10 cellular contexts compared by ENCODE assay signal in the genomic region with DNA sequence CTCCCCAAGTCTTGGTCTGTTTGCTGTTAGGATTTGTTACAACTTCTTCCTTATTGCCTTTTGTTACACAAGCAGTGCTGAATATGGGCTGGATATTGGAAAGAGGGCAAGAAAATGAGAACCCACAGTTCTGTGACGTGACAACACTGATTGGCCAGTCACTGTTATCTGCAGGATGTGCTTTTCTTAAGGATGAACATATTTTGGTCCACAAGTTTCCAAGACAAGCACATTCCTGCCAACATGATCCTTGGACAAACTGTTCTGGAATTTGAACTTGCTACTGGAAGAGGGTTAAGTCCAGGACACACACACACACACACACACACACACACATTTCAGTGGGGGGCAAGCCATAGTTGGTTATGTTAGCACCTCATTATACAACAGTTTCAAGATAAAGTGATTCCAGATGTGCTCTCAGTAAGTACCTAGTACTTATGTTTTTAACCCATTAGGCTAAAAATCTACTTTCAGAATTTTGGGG. TPM values are rescaled to one million over a fixed set of nuclear protein-coding genes. Genes with fewer than 3 reads are reported as not detected.
A peak's percentile ranks its signal among the peaks of the same experiment; 100 is the strongest.
DNase-seq lines count a peak whose midpoint lies in the region; ATAC-seq, FAIRE-seq and TF ChIP-seq lines count a peak whose summit lies in the region.
"Had no signal": no experiment of that assay in that cellular context is flagged by ENCODE, and none has a peak within 500 bp of the region (broad histone marks: within the 10 kb centered on the region; RNA-seq: fewer than 3 reads in every experiment).

No MANE protein-coding gene starts in this region.

- CTCF ChIA-PET in activated CD4-positive, alpha-beta T cell treated with anti-CD3 and anti-CD28 coated beads, Interleukin-2, amount 10 ng/mL, durations not matched to agents 7 days and 5 days (lab: Charles Lee): no interaction called here

- peaks cover 10% of the 10 kb centered on the region for H3K79me2 ChIP-seq in astrocyte (ENCODE audit: insufficient read depth, low read length)

- no peak overlapping the region for H2AFZ ChIP-seq in astrocyte (ENCODE audit: low read depth, low read length)

- no peaks in the 10 kb centered on the region for H3K9me3 Mint-ChIP-seq in astrocyte (ENCODE audit: unreplicated experiment)
- no peaks in the 10 kb centered on the region for H3K9me3 Mint-ChIP-seq in activated CD4-positive, alpha-beta T cell treated with anti-CD3 and anti-CD28 coated beads, Interleukin-2, amount 10 ng/mL, durations not matched to agents 7 days and 5 days
- H3K9me3 Mint-ChIP-seq: T-helper 1 cell treated with Interleukin-12 subunit alpha and Interleukin-12 subunit beta and Interleukin-4 antibody, amounts not matched to agents 30 μg/mL and 1 μg/mL, for 36 hours had no signal

- no peaks in the 10 kb centered on the region for H4K20me1 ChIP-seq in astrocyte (ENCODE audit: insufficient read depth, low read length)

- H3K4me1 Mint-ChIP-seq in astrocyte (ENCODE audit: low read depth, unreplicated experiment): peaks cover 38% of the 10 kb centered on the region
- H3K4me1 Mint-ChIP-seq in activated CD4-positive, alpha-beta T cell treated with anti-CD3 and anti-CD28 coated beads, Interleukin-2, amount 10 ng/mL, durations not matched to agents 7 days and 5 days: peaks cover 63% of the 10 kb centered on the region

- peaks cover 3% of the 10 kb centered on the region for H3K36me3 Mint-ChIP-seq in astrocyte (ENCODE audit: low read depth, unreplicated experiment)
- H3K36me3 Mint-ChIP-seq in activated CD4-positive, alpha-beta T cell treated with anti-CD3 and anti-CD28 coated beads, Interleukin-2, amount 10 ng/mL, durations not matched to agents 7 days and 5 days (ENCODE audit: low read depth): peaks cover 40% of the 10 kb centered on the region

- H3K4me1 ChIP-seq in astrocyte (ENCODE audit: insufficient read depth, low read length): peaks cover 66% of the 10 kb centered on the region
- H3K4me1 ChIP-seq in thoracic aorta (ENCODE audit: control insufficient read depth in 1 of 2, low read depth in 2 of 2): peaks cover 63 to 76% of the 10 kb centered on the region in 2 donors

- H3K9ac ChIP-seq in astrocyte (ENCODE audit: low read length): peak overlapping the region; percentile 48

- peak overlapping the region; percentile 67 for H3K4me2 ChIP-seq in astrocyte (ENCODE audit: low read length)

- ATAC-seq in thoracic aorta (ENCODE audit: insufficient number of reproducible peaks, low FRiP score, low read depth): peak; percentile 32
- ATAC-seq in HG03520 (IDR thresholded peaks at IDR 0.05; ENCODE audit: unreplicated experiment): no peak
- no peak for ATAC-seq in GM21526 (IDR thresholded peaks at IDR 0.05; ENCODE audit: low FRiP score, unreplicated experiment)

- H3K4me3 ChIP-seq in astrocyte (ENCODE audit: insufficient read depth, low read depth, low read length): no peak overlapping the region
- H3K4me3 ChIP-seq in thoracic aorta: no peak overlapping the region

- FAIRE-seq in astrocyte (lab: Jason Lieb, UNC): peak; percentile 74

- TF ChIP-seq CTCF in astrocyte (IDR thresholded peaks at IDR 0.05; ENCODE audit: insufficient read depth, low read depth, low read length) (no peak), thoracic aorta (IDR thresholded peaks at IDR 0.05) (no peak)

- no peak overlapping the region for H3K27ac Mint-ChIP-seq in astrocyte (ENCODE audit: unreplicated experiment)
- H3K27ac Mint-ChIP-seq in activated CD4-positive, alpha-beta T cell treated with anti-CD3 and anti-CD28 coated beads, Interleukin-2, amount 10 ng/mL, durations not matched to agents 7 days and 5 days: no peak overlapping the region

- no peaks in the 10 kb centered on the region for H3K27me3 ChIP-seq in astrocyte (ENCODE audit: insufficient read depth, low read length)
- no peaks in the 10 kb centered on the region for H3K27me3 ChIP-seq in thoracic aorta (replicated peaks; ENCODE audit: insufficient read depth)

- H3K27ac ChIP-seq in astrocyte (ENCODE audit: low read depth, low read length) (peak overlapping the region; percentile 99), thoracic aorta (peak overlapping the region; percentile 79 to 96)

- H3K27me3 Mint-ChIP-seq in astrocyte (ENCODE audit: low read depth, unreplicated experiment): no peaks in the 10 kb centered on the region
- no peaks in the 10 kb centered on the region for H3K27me3 Mint-ChIP-seq in activated CD4-positive, alpha-beta T cell treated with anti-CD3 and anti-CD28 coated beads, Interleukin-2, amount 10 ng/mL, durations not matched to agents 7 days and 5 days

- POLR2A ChIA-PET in activated CD4-positive, alpha-beta T cell treated with anti-CD3 and anti-CD28 coated beads, Interleukin-2, amount 10 ng/mL, durations not matched to agents 7 days and 5 days (lab: Charles Lee): no interaction called here

- H3K9me3 ChIP-seq in astrocyte (ENCODE audit: insufficient read depth, low read depth, low read length) (no peaks in the 10 kb centered on the region), thoracic aorta (no peaks in the 10 kb centered on the region)

- no peaks in the 10 kb centered on the region for H3K36me3 ChIP-seq in astrocyte (ENCODE audit: insufficient read depth, low read length)
- H3K36me3 ChIP-seq in thoracic aorta: no peaks in the 10 kb centered on the region

- no peak overlapping the region for H3K4me3 Mint-ChIP-seq in astrocyte (ENCODE audit: unreplicated experiment)
- no peak overlapping the region for H3K4me3 Mint-ChIP-seq in activated CD4-positive, alpha-beta T cell treated with anti-CD3 and anti-CD28 coated beads, Interleukin-2, amount 10 ng/mL, durations not matched to agents 7 days and 5 days

- peak; percentile 92 for DNase-seq in HCEC 1CT
- peak; percentile 99 for DNase-seq in astrocyte (ENCODE audit: low read depth)
- DNase-seq in iris pigment epithelial cell (ENCODE audit: low read depth): peak; percentile 76
- DNase-seq in thoracic aorta (ENCODE audit: low spot score): no peak
- no peak for DNase-seq in activated CD4-positive, alpha-beta T cell treated with anti-CD3 and anti-CD28 coated beads, Interleukin-2, amount 10 ng/mL, durations not matched to agents 7 days and 5 days
- DNase-seq in activated naive CD4-positive, alpha-beta T cell treated with Interleukin-2 at 50 U/mL for 16 hours: no peak
- DNase-seq: activated effector memory CD4-positive, alpha-beta T cell treated with anti-CD3 and anti-CD28 coated beads, Interleukin-2, amount 50 U/mL, for 16 hours had no signal

RNA-seq across cellular contexts. Expression of a gene that starts 16.6 kb away (rescaled TPM):
- total RNA-seq in astrocyte (378 and 421 TPM in 2 replicates), thoracic aorta (100 to 1,000 TPM; 334 to 384 TPM)
- total RNA-seq in activated CD4-positive, alpha-beta T cell treated with anti-CD3 and anti-CD28 coated beads, Interleukin-2, amount 10 ng/mL, durations not matched to agents 7 days and 5 days: 100 to 1,000 TPM; 216 to 283 TPM

Comparison
In these comparisons a context has a peak if more than half of its experiments do, and no peak if none do; other contexts are left out.
1. DNase-seq: peak in HCEC 1CT (single experiment), astrocyte (single experiment) and iris pigment epithelial cell (single experiment); none in thoracic aorta (single experiment), activated CD4-positive, alpha-beta T cell treated with anti-CD3 and anti-CD28 coated beads, Interleukin-2, amount 10 ng/mL, durations not matched to agents 7 days and 5 days (single experiment) and activated naive CD4-positive, alpha-beta T cell treated with Interleukin-2 at 50 U/mL for 16 hours (single experiment).